In the genomic region with DNA sequence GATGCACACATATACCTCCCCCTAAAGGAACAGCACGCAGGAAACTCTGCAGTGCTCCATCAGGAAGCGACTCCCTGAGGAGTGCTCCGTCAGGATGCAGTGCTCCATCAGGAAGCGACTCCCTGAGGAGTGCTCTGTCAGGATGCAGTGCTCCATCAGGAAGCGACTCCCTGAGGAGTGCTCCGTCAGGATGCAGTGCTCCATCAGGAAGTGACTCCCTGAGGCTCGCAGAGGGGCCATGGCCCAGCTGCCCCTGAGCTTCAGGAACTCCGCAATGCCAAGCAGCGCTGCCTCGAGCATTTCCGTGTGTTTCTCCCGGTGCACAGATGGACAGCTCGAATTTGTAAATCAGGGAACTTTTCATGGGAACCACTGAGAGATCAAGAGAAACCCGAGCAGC, we compare ENCODE assay signal across 20 cellular contexts.
"Had no signal": no experiment of that assay in that cellular context is flagged by ENCODE, and none has a peak within 500 bp of the region (broad histone marks: within the 10 kb centered on the region; RNA-seq: fewer than 3 reads in every experiment).

No MANE protein-coding gene starts in this region.

- H3K4me3 Mint-ChIP-seq: activated CD8-positive, alpha-beta T cell treated with anti-CD3 and anti-CD28 coated beads, Interleukin-2, amount 10 ng/mL, durations not matched to agents 7 days and 5 days; activated naive CD8-positive, alpha-beta T cell treated with anti-CD3 and anti-CD28 coated beads, Interleukin-2, amount 10 ng/mL, durations not matched to agents 7 days and 5 days; activated T-cell treated with anti-CD3 and anti-CD28 coated beads, Interleukin-2, amount 50 U/mL, for 4 hours; T-helper 2 cell treated with Interferon-gamma antibody and Interleukin-4, amounts not matched to agents 5 μg/mL and 100 μg/mL, for 36 hours had no signal

- H3K36me3 Mint-ChIP-seq: activated naive CD8-positive, alpha-beta T cell treated with anti-CD3 and anti-CD28 coated beads, Interleukin-2, amount 10 ng/mL, durations not matched to agents 7 days and 5 days had no signal

- ATAC-seq: activated CD8-positive, alpha-beta T cell treated with anti-CD3 and anti-CD28 coated beads, Interleukin-2, amount 10 ng/mL, durations not matched to agents 7 days and 5 days; activated T-cell treated with anti-CD3 and anti-CD28 coated beads, Interleukin-2, amount 50 U/mL, for 4 hours had no signal

- DNase-seq: activated CD4-positive, alpha-beta T cell treated with anti-CD3 and anti-CD28 coated beads for 48 hours; activated CD4-positive, alpha-beta T cell treated with anti-CD3 and anti-CD28 coated beads, Interleukin-2, amount 50 U/mL, for 4 hours; activated CD4-positive, CD25-positive, alpha-beta regulatory T cell treated with anti-CD3 and anti-CD28 coated beads, Interleukin-2, amount 50 U/mL, for 72 hours; activated CD8-positive, alpha-beta T cell treated with anti-CD3 and anti-CD28 coated beads, Interleukin-2, amount 10 ng/mL, durations not matched to agents 7 days and 5 days; activated naive CD4-positive, alpha-beta T cell treated with anti-CD3 and anti-CD28 coated beads, Interleukin-2, amount 50 U/mL, for 16 hours; activated naive CD8-positive, alpha-beta T cell treated with anti-CD3 and anti-CD28 coated beads, Interleukin-2, amount 10 ng/mL, durations not matched to agents 7 days and 5 days; activated T-cell treated with anti-CD3 and anti-CD28 coated beads, Interleukin-2, amount 50 U/mL, for 4 hours; aorta; caudate nucleus; Kasumi-1; KBM-7; NCI-H1417 treated with DMSO at 0.1 percent for 48 hours; NCI-H1694; NCI-H2029 treated with DMSO at 0.1 percent for 48 hours; NCI-H345; NCI-H510A; NCI-H526 treated with DMSO at 0.1 percent for 48 hours; NCI-H82; SIG-M5 had no signal

- H3K9me3 Mint-ChIP-seq: activated naive CD8-positive, alpha-beta T cell treated with anti-CD3 and anti-CD28 coated beads, Interleukin-2, amount 10 ng/mL, durations not matched to agents 7 days and 5 days; activated T-cell treated with anti-CD3 and anti-CD28 coated beads, Interleukin-2, amount 50 U/mL, for 4 hours; T-helper 2 cell treated with Interferon-gamma antibody and Interleukin-4, amounts not matched to agents 5 μg/mL and 100 μg/mL, for 36 hours had no signal

- H3K27ac Mint-ChIP-seq: activated CD8-positive, alpha-beta T cell treated with anti-CD3 and anti-CD28 coated beads, Interleukin-2, amount 10 ng/mL, durations not matched to agents 7 days and 5 days; activated naive CD8-positive, alpha-beta T cell treated with anti-CD3 and anti-CD28 coated beads, Interleukin-2, amount 10 ng/mL, durations not matched to agents 7 days and 5 days; T-helper 2 cell treated with Interferon-gamma antibody and Interleukin-4, amounts not matched to agents 5 μg/mL and 100 μg/mL, for 36 hours had no signal

- H3K4me1 Mint-ChIP-seq: activated naive CD8-positive, alpha-beta T cell treated with anti-CD3 and anti-CD28 coated beads, Interleukin-2, amount 10 ng/mL, durations not matched to agents 7 days and 5 days had no signal
